ENCODE assay signal across 8 cellular contexts in genomic region chr16:1428511-1428910, GRCh38. TPM values are rescaled to one million over a fixed set of nuclear protein-coding genes. Genes with fewer than 3 reads are reported as not detected.
DNase-seq lines count a peak whose midpoint lies in the region; ATAC-seq, FAIRE-seq and TF ChIP-seq lines count a peak whose summit lies in the region.

No MANE protein-coding gene starts in this region.

- ATAC-seq in T-cell (replicated peaks in 1 of 4), result peak; percentile 41 to 77 (median 60)

- no peaks in the 10 kb centered on the region for H3K27me3 ChIP-seq in MG63

- no peak overlapping the region for H3K4me3 Mint-ChIP-seq in T-cell

- H3K36me3 ChIP-seq in MG63, result no peaks in the 10 kb centered on the region

- peaks cover 0 to 3% of the 10 kb centered on the region in 2 donors for H3K27me3 Mint-ChIP-seq in T-cell

- no peak for FAIRE-seq in GM12891 (lab: Jason Lieb, UNC)

- H3K4me1 Mint-ChIP-seq in T-cell, result no peaks in the 10 kb centered on the region

- CTCF ChIA-PET in T-cell (lab: Charles Lee), result no interaction called here

- no peak overlapping the region for H3K27ac Mint-ChIP-seq in T-cell

- DNase-seq in GM12891 (ENCODE audit: insufficient read length, low spot score), result peak; percentile 93
- peak in 16 of 34 experiments; percentile 17 to 47 (median 32) for DNase-seq in T-cell
- DNase-seq in ecto neural progenitor cell (ENCODE audit: low spot score), result peak; percentile 74
- peak; percentile 36 for DNase-seq in stimulated activated CD4-positive, alpha-beta T cell treated with anti-CD3 and anti-CD28 coated beads, Interleukin-12 subunit alpha, Interleukin-12 subunit beta, amount 100 ng/mL, for 4 hours
- no peak for DNase-seq in NCI-H69 (lab: John Stamatoyannopoulos, UW)
- DNase-seq in NCI-H2227 treated with DMSO at 0.1 percent for 48 hours (lab: John Stamatoyannopoulos, UW), result no peak
- DNase-seq in NCI-H510A (lab: John Stamatoyannopoulos, UW), result no peak
- DNase-seq in MG63, result no peak

- POLR2A ChIA-PET in T-cell (lab: Charles Lee), result no interaction called here

- no peaks in the 10 kb centered on the region for H3K36me3 Mint-ChIP-seq in T-cell

- H3K4me3 ChIP-seq in MG63, result no peak overlapping the region

- TF ChIP-seq POLR2A in GM12891 (IDR thresholded peaks at IDR 0.05; ENCODE audit: low read depth, low read length), result no peak

- H3K9me3 ChIP-seq in MG63, result no peaks in the 10 kb centered on the region

- H3K9me3 Mint-ChIP-seq in T-cell, result no peaks in the 10 kb centered on the region

TF ChIP-seq in GM12891, 5 proteins besides CTCF, POLR2A, EP300 and RAD21:
- TF ChIP-seq POLR2AphosphoS5 (IDR thresholded peaks at IDR 0.05; ENCODE audit: low read depth, low read length) (no peak), SPI1 (IDR thresholded peaks at IDR 0.05; ENCODE audit: low read depth, low read length) (no peak), TAF1 (IDR thresholded peaks at IDR 0.05; ENCODE audit: low read depth, low read length) (no peak), PAX5 (IDR thresholded peaks at IDR 0.05; ENCODE audit: insufficient read depth, low read length, severe bottlenecking) (no peak), POU2F2 (IDR thresholded peaks at IDR 0.05; ENCODE audit: low read depth, low read length) (no peak)

RNA-seq across cellular contexts. Expression of gene PERCC1, which starts 2.4 kb away (rescaled TPM):
- not detected for polyA plus RNA-seq in GM12891 (2012; ENCODE audit: low read depth, missing spikeins)
- 1 to 10 TPM in 2 of 5 donors, under 1 TPM in 3; 0.36 to 1.6 (median 0.90) TPM for total RNA-seq in T-cell
- total RNA-seq in MG63 (2014; rRNA removed; shearing (Covaris generic); ENCODE audit: low replicate concordance), result not detected in 2 replicates

RNA-seq across cellular contexts. Expression of gene UQCC4, which starts 8.0 kb away (rescaled TPM):
- polyA plus RNA-seq in GM12891 (2012; ENCODE audit: low read depth, missing spikeins), result 19.3 TPM
- 10 to 100 TPM in 3 of 5 donors, 1 to 10 TPM in 2; 8.4 to 12.9 (median 10.8) TPM for total RNA-seq in T-cell
- 28.1 and 52.9 TPM in 2 replicates for total RNA-seq in MG63 (2014; rRNA removed; shearing (Covaris generic); ENCODE audit: low replicate concordance)

RNA-seq across cellular contexts. Expression of gene UNKL, which starts 14.0 kb away (rescaled TPM):
- polyA plus RNA-seq in GM12891 (2012; ENCODE audit: low read depth, missing spikeins), result 6.0 TPM
- 100 to 1,000 TPM in 3 of 5 donors, 10 to 100 TPM in 2; 85.3 to 131 (median 113) TPM for total RNA-seq in T-cell
- total RNA-seq in MG63 (2014; rRNA removed; shearing (Covaris generic); ENCODE audit: low replicate concordance), result 10.5 and 16.2 TPM in 2 replicates

RNA-seq across cellular contexts. Expression of gene CCDC154, which starts 15.8 kb away (rescaled TPM):
- polyA plus RNA-seq in GM12891 (2012; ENCODE audit: low read depth, missing spikeins), result 0.60 TPM
- total RNA-seq in T-cell, result 1 to 10 TPM; 2.5 to 9.3 (median 6.5) TPM
- 2.9 and 5.6 TPM in 2 replicates for total RNA-seq in MG63 (2014; rRNA removed; shearing (Covaris generic); ENCODE audit: low replicate concordance)

RNA-seq across cellular contexts. Expression of gene CLCN7, which starts 46.3 kb away (rescaled TPM):
- 26.4 TPM for polyA plus RNA-seq in GM12891 (2012; ENCODE audit: low read depth, missing spikeins)
- total RNA-seq in T-cell, result 100 to 1,000 TPM in 3 of 5 donors, 10 to 100 TPM in 2; 77.1 to 141 (median 114) TPM
- 32.7 and 115 TPM in 2 replicates for total RNA-seq in MG63 (2014; rRNA removed; shearing (Covaris generic); ENCODE audit: low replicate concordance)

Comparison
In these comparisons a context has a peak if more than half of its experiments do, and no peak if none do; other contexts are left out.
1. DNase-seq: peak in GM12891 (single experiment), ecto neural progenitor cell (single experiment) and stimulated activated CD4-positive, alpha-beta T cell treated with anti-CD3 and anti-CD28 coated beads, Interleukin-12 subunit alpha, Interleukin-12 subunit beta, amount 100 ng/mL, for 4 hours (single experiment); none in NCI-H69 (single experiment), NCI-H2227 treated with DMSO at 0.1 percent for 48 hours (single experiment), NCI-H510A (single experiment) and MG63 (single experiment).